ENCODE assay signal across 18 cellular contexts in the genomic region with DNA sequence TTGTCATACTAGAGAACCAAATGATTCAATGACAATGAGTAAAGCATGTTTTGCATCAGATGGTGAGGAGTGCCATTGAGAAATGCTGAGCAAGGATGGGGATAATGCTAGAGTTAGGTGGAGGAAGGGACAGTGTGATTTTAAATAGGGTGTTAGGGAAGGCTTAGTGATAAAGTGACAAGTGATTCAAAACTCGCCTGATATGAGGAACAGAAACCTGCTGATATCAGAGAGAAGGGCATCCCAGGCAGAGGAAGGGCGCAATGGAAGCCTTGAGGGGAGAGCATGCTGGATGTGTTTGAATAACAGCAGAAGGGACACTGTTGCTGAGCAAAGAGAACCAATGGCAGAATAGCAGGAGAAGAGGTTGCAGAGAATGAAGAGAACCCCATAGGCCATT.
"Had no signal": no experiment of that assay in that cellular context is flagged by ENCODE, and none has a peak within 500 bp of the region (broad histone marks: within the 10 kb centered on the region; RNA-seq: fewer than 3 reads in every experiment).

No MANE protein-coding gene starts in this region.

- H3K36me3 Mint-ChIP-seq: activated naive CD4-positive, alpha-beta T cell treated with anti-CD3 and anti-CD28 coated beads, Interleukin-2, amount 10 ng/mL, durations not matched to agents 7 days and 5 days; naive thymus-derived CD4-positive, alpha-beta T cell; stimulated activated effector memory CD8-positive, alpha-beta T cell treated with anti-CD3 and anti-CD28 coated beads, Interleukin-12 subunit alpha, Interleukin-12 subunit beta, amount 100 ng/mL, for 72 hours had no signal

- DNase-seq: activated CD4-positive, alpha-beta memory T cell treated with anti-CD3 and anti-CD28 coated beads, Interleukin-2, amount 10 ng/mL, durations not matched to agents 7 days and 5 days; activated CD4-positive, alpha-beta T cell treated with anti-CD3 and anti-CD28 coated beads for 48 hours; activated effector memory CD4-positive, alpha-beta T cell treated with anti-CD3 and anti-CD28 coated beads, Interleukin-2, amount 50 U/mL, for 16 hours; activated naive CD4-positive, alpha-beta T cell treated with anti-CD3 and anti-CD28 coated beads, Interleukin-2, amount 10 ng/mL, durations not matched to agents 7 days and 5 days; activated T-cell treated with anti-CD3 and anti-CD28 coated beads for 4 hours; amygdala; cerebellar nuclear complex; hippocampal formation; kidney glomerular epithelial cell; left lung; naive thymus-derived CD4-positive, alpha-beta T cell; posterior cingulate gyrus; right lobe of liver; stimulated activated CD4-positive, alpha-beta T cell treated with anti-CD3 and anti-CD28 coated beads, Interleukin-2, amount 100 ng/mL, for 24 hours; transverse colon; uterus had no signal

- H3K9me3 Mint-ChIP-seq: neural crest cell had no signal

- H3K27me3 Mint-ChIP-seq: activated CD4-positive, alpha-beta memory T cell treated with anti-CD3 and anti-CD28 coated beads, Interleukin-2, amount 10 ng/mL, durations not matched to agents 7 days and 5 days; activated naive CD4-positive, alpha-beta T cell treated with anti-CD3 and anti-CD28 coated beads, Interleukin-2, amount 10 ng/mL, durations not matched to agents 7 days and 5 days; naive thymus-derived CD4-positive, alpha-beta T cell had no signal

- H3K27ac Mint-ChIP-seq: activated CD4-positive, alpha-beta memory T cell treated with anti-CD3 and anti-CD28 coated beads, Interleukin-2, amount 10 ng/mL, durations not matched to agents 7 days and 5 days; activated naive CD4-positive, alpha-beta T cell treated with anti-CD3 and anti-CD28 coated beads, Interleukin-2, amount 10 ng/mL, durations not matched to agents 7 days and 5 days; naive thymus-derived CD4-positive, alpha-beta T cell; stimulated activated effector memory CD8-positive, alpha-beta T cell treated with anti-CD3 and anti-CD28 coated beads, Interleukin-12 subunit alpha, Interleukin-12 subunit beta, amount 100 ng/mL, for 72 hours had no signal

- H3K4me3 Mint-ChIP-seq: activated CD4-positive, alpha-beta memory T cell treated with anti-CD3 and anti-CD28 coated beads, Interleukin-2, amount 10 ng/mL, durations not matched to agents 7 days and 5 days; activated naive CD4-positive, alpha-beta T cell treated with anti-CD3 and anti-CD28 coated beads, Interleukin-2, amount 10 ng/mL, durations not matched to agents 7 days and 5 days; naive thymus-derived CD4-positive, alpha-beta T cell; neural crest cell; stimulated activated effector memory CD8-positive, alpha-beta T cell treated with anti-CD3 and anti-CD28 coated beads, Interleukin-12 subunit alpha, Interleukin-12 subunit beta, amount 100 ng/mL, for 72 hours had no signal

- H3K4me1 Mint-ChIP-seq: activated CD4-positive, alpha-beta memory T cell treated with anti-CD3 and anti-CD28 coated beads, Interleukin-2, amount 10 ng/mL, durations not matched to agents 7 days and 5 days; activated naive CD4-positive, alpha-beta T cell treated with anti-CD3 and anti-CD28 coated beads, Interleukin-2, amount 10 ng/mL, durations not matched to agents 7 days and 5 days; naive thymus-derived CD4-positive, alpha-beta T cell; neural crest cell; stimulated activated effector memory CD8-positive, alpha-beta T cell treated with anti-CD3 and anti-CD28 coated beads, Interleukin-12 subunit alpha, Interleukin-12 subunit beta, amount 100 ng/mL, for 72 hours had no signal

- ATAC-seq: left lung; naive thymus-derived CD4-positive, alpha-beta T cell; right lobe of liver; stimulated activated effector memory CD8-positive, alpha-beta T cell treated with anti-CD3 and anti-CD28 coated beads, Interleukin-12 subunit alpha, Interleukin-12 subunit beta, amount 100 ng/mL, for 72 hours had no signal
